In genomic region chr12:31324116-31324844, GRCh38 we compare ENCODE assay signal across 1 cellular context.
TF ChIP-seq lines count a peak whose summit lies in the region.

No MANE protein-coding gene starts in this region.

TF ChIP-seq in HepG2, 621 proteins besides CTCF, POLR2A, EP300 and RAD21 (continued from another document and continues in another):
- TF ChIP-seq ZXDC (CRISPR knock-in tag; IDR thresholded peaks at IDR 0.05) (no peak), ZSCAN12 (CRISPR knock-in tag; IDR thresholded peaks at IDR 0.05) (0 out of 2 replicates have a peak, but pooled peaks have one; percentile 56), PRMT3 (CRISPR knock-in tag; IDR thresholded peaks at IDR 0.05; ENCODE audit: borderline replicate concordance, low read depth) (no peak), ZNF710 (CRISPR knock-in tag; IDR thresholded peaks at IDR 0.05; ENCODE audit: borderline replicate concordance) (0 out of 2 replicates have a peak, but pooled peaks have one; percentile 4), TBX2 (CRISPR knock-in tag; IDR thresholded peaks at IDR 0.05; ENCODE audit: borderline replicate concordance) (peak; percentile 44; the same call in 1 of the 2 replicates), ZNF784 (CRISPR knock-in tag; IDR thresholded peaks at IDR 0.05; ENCODE audit: borderline replicate concordance) (no peak), SMYD3 (CRISPR knock-in tag; IDR thresholded peaks at IDR 0.05) (no peak), PHB2 (IDR thresholded peaks at IDR 0.05; ENCODE audit: partially characterized antibody) (no peak), MBD4 (IDR thresholded peaks at IDR 0.05; ENCODE audit: borderline replicate concordance, low read length) (no peak), MTF1 (CRISPR knock-in tag; IDR thresholded peaks at IDR 0.05) (no peak), ZBTB39 (CRISPR knock-in tag; IDR thresholded peaks at IDR 0.05) (0 out of 2 replicates have a peak, but pooled peaks have one; percentile 31), ARID5B (CRISPR knock-in tag; IDR thresholded peaks at IDR 0.05) (no peak), TIGD3 (CRISPR knock-in tag; IDR thresholded peaks at IDR 0.05; ENCODE audit: borderline replicate concordance) (0 out of 2 replicates have a peak, but pooled peaks have one; percentile 38), IRF9 (CRISPR knock-in tag; IDR thresholded peaks at IDR 0.05; ENCODE audit: borderline replicate concordance) (no peak), CBX2 (IDR thresholded peaks at IDR 0.05; ENCODE audit: low read depth, low read length) (no peak), CBX2 (CRISPR knock-in tag; IDR thresholded peaks at IDR 0.05; ENCODE audit: low read depth) (no peak), ZNF329 (CRISPR knock-in tag; IDR thresholded peaks at IDR 0.05; ENCODE audit: low read depth) (no peak; the same call in 1 of the 2 replicates), THAP9 (CRISPR knock-in tag; IDR thresholded peaks at IDR 0.05; ENCODE audit: borderline replicate concordance) (no peak), SAP130 (CRISPR knock-in tag; IDR thresholded peaks at IDR 0.05; ENCODE audit: low read depth) (peak; percentile 64; the same call in 1 of the 2 replicates), PATZ1 (CRISPR knock-in tag; IDR thresholded peaks at IDR 0.05) (peak; percentile 80), ZNF724P (CRISPR knock-in tag; IDR thresholded peaks at IDR 0.05; ENCODE audit: borderline replicate concordance) (peak; percentile 61; the same call in 1 of the 2 replicates), DR1 (CRISPR knock-in tag; IDR thresholded peaks at IDR 0.05) (0 out of 2 replicates have a peak, but pooled peaks have one; percentile 14), KLF13 (CRISPR knock-in tag; IDR thresholded peaks at IDR 0.05) (no peak), HNRNPLL (IDR thresholded peaks at IDR 0.05; ENCODE audit: low read depth, low read length, poor library complexity, severe bottlenecking) (peak; percentile 57), ATF7-NPFF (CRISPR knock-in tag; IDR thresholded peaks at IDR 0.05; ENCODE audit: low read depth) (0 out of 2 replicates have a peak, but pooled peaks have one; percentile 44), ZBTB25 (CRISPR knock-in tag; IDR thresholded peaks at IDR 0.05) (no peak; the same call in 1 of the 2 replicates), ADNP (CRISPR knock-in tag; IDR thresholded peaks at IDR 0.05) (no peak), UBTF (CRISPR knock-in tag; IDR thresholded peaks at IDR 0.05) (peak; percentile 84)
